27 cellular contexts compared by ENCODE assay signal in genomic region chr12:51210690-51211395, GRCh38. TPM values are rescaled to one million over a fixed set of nuclear protein-coding genes. Genes with fewer than 3 reads are reported as not detected.
DNase-seq lines count a peak whose midpoint lies in the region; FAIRE-seq and TF ChIP-seq lines count a peak whose summit lies in the region.
"Had no signal": no experiment of that assay in that cellular context is flagged by ENCODE, and none has a peak within 500 bp of the region (broad histone marks: within the 10 kb centered on the region; RNA-seq: fewer than 3 reads in every experiment).

No MANE protein-coding gene starts in this region.

- H3K9me3 Mint-ChIP-seq in activated T-cell treated with anti-CD3 and anti-CD28 coated beads, Interleukin-2, amount 50 U/mL, for 24 hours = no peaks in the 10 kb centered on the region
- H3K9me3 Mint-ChIP-seq: H9; memory B cell; T-helper 2 cell treated with Interferon-gamma antibody and Interleukin-4, amounts not matched to agents 5 μg/mL and 100 μg/mL, for 36 hours had no signal

- H3K9ac ChIP-seq in kidney (ENCODE audit: low read length in 2 of 2) = no peak overlapping the region
- H3K9ac ChIP-seq: SK-N-SH had no signal

- H3K27ac Mint-ChIP-seq in activated T-cell treated with anti-CD3 and anti-CD28 coated beads, Interleukin-2, amount 50 U/mL, for 24 hours = peak overlapping the region; percentile 56
- H3K27ac Mint-ChIP-seq: memory B cell; T-helper 2 cell treated with Interferon-gamma antibody and Interleukin-4, amounts not matched to agents 5 μg/mL and 100 μg/mL, for 36 hours had no signal

- no peak overlapping the region for H3K4me3 Mint-ChIP-seq in activated T-cell treated with anti-CD3 and anti-CD28 coated beads, Interleukin-2, amount 50 U/mL, for 24 hours
- H3K4me3 Mint-ChIP-seq: H9; memory B cell; T-helper 2 cell treated with Interferon-gamma antibody and Interleukin-4, amounts not matched to agents 5 μg/mL and 100 μg/mL, for 36 hours had no signal

- no peaks in the 10 kb centered on the region for H3K4me1 Mint-ChIP-seq in activated T-cell treated with anti-CD3 and anti-CD28 coated beads, Interleukin-2, amount 50 U/mL, for 24 hours (ENCODE audit: low read depth)
- H3K4me1 Mint-ChIP-seq: H9 had no signal

- H3K36me3 ChIP-seq in kidney (ENCODE audit: control insufficient read depth in 1 of 2, insufficient read depth in 2 of 2, low read length in 2 of 2) = no peaks in the 10 kb centered on the region
- H3K36me3 ChIP-seq: neutrophil had no signal

- H3K4me1 ChIP-seq in kidney (ENCODE audit: control insufficient read depth in 1 of 2, insufficient read depth in 1 of 2, low read depth in 1 of 2, low read length in 2 of 2) = no peaks in the 10 kb centered on the region
- H3K4me1 ChIP-seq: BE2C, testis had no signal

- H3K9me3 ChIP-seq in kidney (ENCODE audit: control insufficient read depth in 1 of 2, low read length in 2 of 2) = no peaks in the 10 kb centered on the region
- H3K9me3 ChIP-seq: BE2C, neutrophil, SK-N-SH, testis had no signal

- peaks cover 5% of the 10 kb centered on the region for H3K36me3 Mint-ChIP-seq in activated T-cell treated with anti-CD3 and anti-CD28 coated beads, Interleukin-2, amount 50 U/mL, for 24 hours (ENCODE audit: low read depth)

- intact Hi-C loops in kidney (cut with DNase I) = no loop called here

- no peak for TF ChIP-seq CTCF in kidney (IDR thresholded peaks at IDR 0.05; ENCODE audit: borderline replicate concordance, extremely low read depth, insufficient read depth)

- no peak for DNase-seq in activated T-cell treated with anti-CD3 and anti-CD28 coated beads, Interleukin-2, amount 50 U/mL, for 24 hours
- DNase-seq in activated T-cell treated with anti-CD3 and anti-CD28 coated beads for 4 hours (no peak), kidney (peak; percentile 12), substantia nigra (lab: John Stamatoyannopoulos, UW) (peak in 37 of 49 donors; percentile 7 to 73 (median 35)), occipital lobe (lab: John Stamatoyannopoulos, UW) (no peak), SW 1271 (lab: John Stamatoyannopoulos, UW) (no peak), NCI-H510A treated with DMSO at 0.1 percent for 48 hours (lab: John Stamatoyannopoulos, UW) (no peak)
- DNase-seq: activated CD4-positive, alpha-beta T cell treated with anti-CD3 and anti-CD28 coated beads, Interleukin-2, amount 50 U/mL, for 4 hours; activated gamma-delta T cell treated with Interleukin-2 at 50 U/mL for 16 hours; BE2C; Calu3; cortex of kidney; H9; Karpas-422; kidney glomerular epithelial cell; MV-4-11; NCI-H524; SK-N-SH; testis had no signal

- no peak overlapping the region for H3K4me3 ChIP-seq in kidney (ENCODE audit: low read length in 2 of 2)
- H3K4me3 ChIP-seq: smooth muscle cell, testis had no signal

- no peaks in the 10 kb centered on the region for H3K27me3 Mint-ChIP-seq in activated T-cell treated with anti-CD3 and anti-CD28 coated beads, Interleukin-2, amount 50 U/mL, for 24 hours
- H3K27me3 Mint-ChIP-seq: memory B cell had no signal

- H3K27ac ChIP-seq in angular gyrus (ENCODE audit: low read depth, low read length) = peak overlapping the region; percentile 84
- H3K27ac ChIP-seq in kidney (ENCODE audit: low read depth in 2 of 2, low read length in 2 of 2) = no peak overlapping the region
- peak overlapping the region; percentile 93 for H3K27ac ChIP-seq in substantia nigra (ENCODE audit: low read depth, low read length, poor library complexity, severe bottlenecking)
- H3K27ac ChIP-seq: neutrophil, testis had no signal

- no peak for FAIRE-seq in kidney (lab: Jason Lieb, UNC)
- FAIRE-seq: A204.1, GM12891, urothelium cell line had no signal

RNA-seq across cellular contexts. Expression of gene POU6F1, which starts 7.0 kb away (rescaled TPM):
- total RNA-seq in kidney (20.0 TPM), occipital lobe (14.5 TPM)
- 5.2 TPM for polyA plus RNA-seq in kidney (ENCODE audit: insufficient read depth, low read depth, low replicate concordance)

RNA-seq across cellular contexts. Expression of gene DAZAP2, which starts 27.8 kb away (rescaled TPM):
- total RNA-seq in kidney (319 TPM), occipital lobe (66.8 TPM)
- polyA plus RNA-seq in kidney (ENCODE audit: insufficient read depth, low read depth, low replicate concordance) = 363 TPM

RNA-seq across cellular contexts. Expression of gene TFCP2, which starts 37.9 kb away (rescaled TPM):
- total RNA-seq in kidney (31.2 TPM), occipital lobe (13.6 TPM)
- 15.2 TPM for polyA plus RNA-seq in kidney (ENCODE audit: insufficient read depth, low read depth, low replicate concordance)

RNA-seq across cellular contexts. Expression of gene SMAGP, which starts 59.4 kb away (rescaled TPM):
- total RNA-seq in kidney (28.5 TPM), occipital lobe (3.1 TPM)
- 22.8 TPM for polyA plus RNA-seq in kidney (ENCODE audit: insufficient read depth, low read depth, low replicate concordance)

Comparison
In these comparisons a context has a peak if more than half of its experiments do, and no peak if none do; other contexts are left out.
1. DNase-seq: peak in kidney (single experiment) and substantia nigra (37 of 49); none in activated T-cell treated with anti-CD3 and anti-CD28 coated beads, Interleukin-2, amount 50 U/mL, for 24 hours (single experiment), activated T-cell treated with anti-CD3 and anti-CD28 coated beads for 4 hours (single experiment), occipital lobe (single experiment), SW 1271 (0 of 2) and NCI-H510A treated with DMSO at 0.1 percent for 48 hours (single experiment).
2. H3K27ac ChIP-seq: peak in angular gyrus (single experiment) and substantia nigra (single experiment); none in kidney (0 of 2).